In the genomic region with DNA sequence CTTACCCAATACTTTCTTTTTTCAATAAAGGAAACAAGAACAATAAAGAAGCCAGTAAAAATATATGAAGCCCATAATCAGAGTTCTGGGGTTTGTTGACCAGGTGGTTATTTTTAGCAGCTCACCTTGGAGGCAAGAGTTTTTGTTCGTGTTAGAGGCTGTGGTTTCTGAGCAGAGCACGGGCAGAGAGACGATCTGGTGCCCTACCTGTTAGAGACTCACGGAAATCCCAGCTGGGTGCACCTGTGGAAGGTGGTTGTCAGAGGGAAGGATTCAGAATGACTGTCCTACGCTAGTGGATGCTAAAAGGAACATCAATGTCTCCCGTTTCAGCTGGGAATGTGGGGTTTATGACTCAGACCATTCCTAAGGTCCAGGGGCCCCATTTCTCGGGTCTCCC, we compare ENCODE assay signal across 13 cellular contexts.
DNase-seq lines count a peak whose midpoint lies in the region; ATAC-seq, FAIRE-seq and TF ChIP-seq lines count a peak whose summit lies in the region.
"Had no signal": no experiment of that assay in that cellular context is flagged by ENCODE, and none has a peak within 500 bp of the region (broad histone marks: within the 10 kb centered on the region; RNA-seq: fewer than 3 reads in every experiment).

No MANE protein-coding gene starts in this region.

- H3K9me3 Mint-ChIP-seq in progenitor cell of endocrine pancreas (ENCODE audit: low read depth): no peaks in the 10 kb centered on the region
- H3K9me3 Mint-ChIP-seq: activated CD4-positive, alpha-beta T cell treated with anti-CD3 and anti-CD28 coated beads, Interleukin-2, amount 10 ng/mL, durations not matched to agents 24 days and 14 days; T-helper 1 cell treated with Interleukin-12 subunit alpha and Interleukin-12 subunit beta and Interleukin-4 antibody, amounts not matched to agents 30 μg/mL and 1 μg/mL, for 36 hours had no signal

- TSS peak; percentile 59 for BruUV-seq in endothelial cell of umbilical vein (replicated peaks; lab: Mats Ljungman, UMichigan)

- POLR2A ChIA-PET in endothelial cell of umbilical vein (lab: Charles Lee): interaction anchor here (1.1 kb wide), 1 partner anchor 88 kb away, joined by 3 read pairs; the partner anchor contains the start of gene NRP2

- H3K27ac Mint-ChIP-seq in progenitor cell of endocrine pancreas: peak overlapping the region; percentile 29
- H3K27ac Mint-ChIP-seq: activated CD4-positive, alpha-beta T cell treated with anti-CD3 and anti-CD28 coated beads, Interleukin-2, amount 10 ng/mL, durations not matched to agents 24 days and 14 days; T-helper 1 cell treated with Interleukin-12 subunit alpha and Interleukin-12 subunit beta and Interleukin-4 antibody, amounts not matched to agents 30 μg/mL and 1 μg/mL, for 36 hours had no signal

- dilution Hi-C loops in endothelial cell of umbilical vein (cut with MboI; ENCODE audit: extremely low pct_ligation_motif_present, low sequenced_read_pairs): no loop called here

- no peak for FAIRE-seq in endothelial cell of umbilical vein (lab: Jason Lieb, UNC)
- FAIRE-seq: pancreas, urothelium cell line had no signal

- no peaks in the 10 kb centered on the region for H3K79me2 ChIP-seq in endothelial cell of umbilical vein (ENCODE audit: control insufficient read depth, insufficient read depth, low read length)

- H3K4me1 Mint-ChIP-seq in progenitor cell of endocrine pancreas (ENCODE audit: low read depth): peaks cover 40% of the 10 kb centered on the region

- CTCF ChIA-PET in endothelial cell of umbilical vein (lab: Charles Lee): interaction anchor here (0.7 to 1.2 kb wide), 4 partner anchors 42 to 178 kb away, joined by 3 to 4 read pairs (median 4); no protein-coding TSS in a partner anchor

- no peak overlapping the region for H3K4me3 ChIP-seq in endothelial cell of umbilical vein (replicated peaks in 1 of 3; ENCODE audit: insufficient read depth in 1 of 3, low read depth in 1 of 3, low read length in 3 of 3)
- H3K4me3 ChIP-seq in dorsolateral prefrontal cortex: no peak overlapping the region
- H3K4me3 ChIP-seq: pancreas had no signal

- H3K9me1 ChIP-seq in endothelial cell of umbilical vein (replicated peaks; ENCODE audit: control insufficient read depth, extremely low read depth, insufficient read depth, low read length): no peaks in the 10 kb centered on the region

- TF ChIP-seq POLR2A in endothelial cell of umbilical vein (IDR thresholded peaks at IDR 0.05; ENCODE audit: low read depth, low read length): no peak

- peak; percentile 69 for DNase-seq in DMS153 treated with DMSO at 0.1 percent for 48 hours (lab: John Stamatoyannopoulos, UW; ENCODE audit: unreplicated experiment)
- DNase-seq in NCI-H2107 (lab: John Stamatoyannopoulos, UW): peak; percentile 14
- no peak for DNase-seq in endothelial cell of umbilical vein (ENCODE audit: low read depth, low spot score)
- no peak for DNase-seq in progenitor cell of endocrine pancreas (ENCODE audit: low spot score, unreplicated experiment)
- no peak for DNase-seq in dorsolateral prefrontal cortex
- no peak for DNase-seq in activated CD8-positive, alpha-beta memory T cell treated with anti-CD3 and anti-CD28 coated beads for 24 hours
- no peak for DNase-seq in stimulated activated naive CD8-positive, alpha-beta T cell treated with anti-CD3 and anti-CD28 coated beads, Interleukin-15, Interleukin-2, amounts not matched to agents 100 U/mL and 50 U/mL, for 24 hours
- DNase-seq: activated CD4-positive, alpha-beta T cell treated with anti-CD3 and anti-CD28 coated beads, Interleukin-2, amount 10 ng/mL, durations not matched to agents 24 days and 14 days; pancreas had no signal

- H3K4me1 ChIP-seq in endothelial cell of umbilical vein (ENCODE audit: control insufficient read depth, extremely low read depth, insufficient read depth, low read length): peaks cover 20% of the 10 kb centered on the region
- H3K4me1 ChIP-seq: pancreas had no signal

- no peaks in the 10 kb centered on the region for H3K27me3 Mint-ChIP-seq in progenitor cell of endocrine pancreas

- H3K9ac ChIP-seq in endothelial cell of umbilical vein (replicated peaks; ENCODE audit: extremely low read depth, insufficient read depth, low read length): peak overlapping the region; percentile 48
- H3K9ac ChIP-seq: KMS-11 had no signal

- H3K9me3 ChIP-seq in endothelial cell of umbilical vein (replicated peaks; ENCODE audit: control insufficient read depth, insufficient read depth, low read length): no peaks in the 10 kb centered on the region
- H3K9me3 ChIP-seq: pancreas had no signal

- no peak overlapping the region for H3K4me3 Mint-ChIP-seq in progenitor cell of endocrine pancreas (ENCODE audit: low read depth)
- H3K4me3 Mint-ChIP-seq: activated CD4-positive, alpha-beta T cell treated with anti-CD3 and anti-CD28 coated beads, Interleukin-2, amount 10 ng/mL, durations not matched to agents 24 days and 14 days; T-helper 1 cell treated with Interleukin-12 subunit alpha and Interleukin-12 subunit beta and Interleukin-4 antibody, amounts not matched to agents 30 μg/mL and 1 μg/mL, for 36 hours had no signal

- no peaks in the 10 kb centered on the region for H4K20me1 ChIP-seq in endothelial cell of umbilical vein (replicated peaks; ENCODE audit: control insufficient read depth, extremely low read depth, insufficient read depth, low read length)

- intact Hi-C loops in endothelial cell of umbilical vein (cut with micrococcal nuclease) (loop anchor here (1.0 to 5.0 kb wide), 4 partner anchors 87 to 1658 kb away; partner anchors contain the start of gene NRP2), dorsolateral prefrontal cortex (cut with DNase I) (loop anchor here (2.0 to 10.0 kb wide), 3 partner anchors 85 to 115 kb away; partner anchors contain the start of gene NRP2 (in 1 of the 2))

- peaks cover 2 to 41% of the 10 kb centered on the region in 2 experiments for H3K36me3 ChIP-seq in endothelial cell of umbilical vein (ENCODE audit: control insufficient read depth in 2 of 2, extremely low read depth in 1 of 2, insufficient read depth in 2 of 2, low read length in 2 of 2)
- H3K36me3 ChIP-seq: pancreas had no signal

- no peaks in the 10 kb centered on the region for H3K27me3 ChIP-seq in endothelial cell of umbilical vein (ENCODE audit: control insufficient read depth in 2 of 2, insufficient read depth in 2 of 2, low read length in 2 of 2)
- no peaks in the 10 kb centered on the region for H3K27me3 ChIP-seq in dorsolateral prefrontal cortex

- no peaks in the 10 kb centered on the region for H3K36me3 Mint-ChIP-seq in progenitor cell of endocrine pancreas (ENCODE audit: insufficient read depth)

- H3K4me2 ChIP-seq in endothelial cell of umbilical vein (ENCODE audit: insufficient read depth, low read length): peak overlapping the region; percentile 37
- H3K4me2 ChIP-seq: KMS-11 had no signal

- H3K27ac ChIP-seq in endothelial cell of umbilical vein (ENCODE audit: insufficient read depth, low read depth, low read length): peak overlapping the region; percentile 63
- no peak overlapping the region for H3K27ac ChIP-seq in dorsolateral prefrontal cortex
- H3K27ac ChIP-seq: KMS-11, pancreas had no signal

- TF ChIP-seq CTCF in endothelial cell of umbilical vein (IDR thresholded peaks at IDR 0.05; ENCODE audit: extremely low read depth in 1 of 2, insufficient read depth in 1 of 2, low read depth in 1 of 2, low read length in 2 of 2) (no peak), progenitor cell of endocrine pancreas (IDR thresholded peaks at IDR 0.05; ENCODE audit: unreplicated experiment) (no peak), dorsolateral prefrontal cortex (IDR thresholded peaks at IDR 0.05 in 54 of 56, conservative IDR thresholded peaks at IDR 0.05 in 2 of 56; ENCODE audit: low read depth in 1 of 56, partially characterized antibody in 56 of 56) (no peak)

- ATAC-seq in HG02763 (IDR thresholded peaks at IDR 0.05; ENCODE audit: unreplicated experiment): no peak
- no peak for ATAC-seq in stimulated activated naive CD8-positive, alpha-beta T cell treated with anti-CD3 and anti-CD28 coated beads, Interleukin-15, Interleukin-2, amounts not matched to agents 100 U/mL and 50 U/mL, for 24 hours

- H2AFZ ChIP-seq in endothelial cell of umbilical vein (ENCODE audit: low read depth, low read length): no peak overlapping the region

TF ChIP-seq in endothelial cell of umbilical vein, 7 proteins besides CTCF, POLR2A, EP300 and RAD21:
- TF ChIP-seq FOS (IDR thresholded peaks at IDR 0.05; ENCODE audit: borderline replicate concordance, insufficient read depth, low read length) (no peak), EZH2 (IDR thresholded peaks at IDR 0.05; ENCODE audit: borderline replicate concordance, low read depth, low read length, severe bottlenecking) (no peak), MYC (IDR thresholded peaks at IDR 0.05; ENCODE audit: low read depth, low read length) (no peak), POLR2AphosphoS5 (IDR thresholded peaks at IDR 0.05; ENCODE audit: insufficient read depth, low read depth, low read length) (no peak), JUN (IDR thresholded peaks at IDR 0.05; ENCODE audit: borderline replicate concordance, insufficient read depth, insufficient read length, low read depth) (no peak), MAX (IDR thresholded peaks at IDR 0.05; ENCODE audit: insufficient read depth, insufficient read length) (no peak), GATA2 (IDR thresholded peaks at IDR 0.05; ENCODE audit: insufficient read depth, insufficient read length, low read depth, low read length) (no peak)

Comparison
In these comparisons a context has a peak if more than half of its experiments do, and no peak if none do; other contexts are left out.
1. DNase-seq: peak in DMS153 treated with DMSO at 0.1 percent for 48 hours (single experiment) and NCI-H2107 (single experiment); none in endothelial cell of umbilical vein (single experiment), progenitor cell of endocrine pancreas (single experiment), dorsolateral prefrontal cortex (0 of 10), activated CD8-positive, alpha-beta memory T cell treated with anti-CD3 and anti-CD28 coated beads for 24 hours (single experiment) and stimulated activated naive CD8-positive, alpha-beta T cell treated with anti-CD3 and anti-CD28 coated beads, Interleukin-15, Interleukin-2, amounts not matched to agents 100 U/mL and 50 U/mL, for 24 hours (single experiment).